Comparison of ENCODE assay signal across 31 cellular contexts in genomic region chr3:194384569-194385001, GRCh38. TPM values are rescaled to one million over a fixed set of nuclear protein-coding genes. Genes with fewer than 3 reads are reported as not detected.
"Had no signal": no experiment of that assay in that cellular context is flagged by ENCODE, and none has a peak within 500 bp of the region (broad histone marks: within the 10 kb centered on the region; RNA-seq: fewer than 3 reads in every experiment).

No MANE protein-coding gene starts in this region.

- H3K36me3 ChIP-seq: heart right ventricle, neutrophil, pancreas, upper lobe of left lung had no signal

- H3K4me3 Mint-ChIP-seq: activated CD8-positive, alpha-beta T cell treated with anti-CD3 and anti-CD28 coated beads, Interleukin-2, amount 10 ng/mL, durations not matched to agents 7 days and 5 days; activated naive CD4-positive, alpha-beta T cell treated with anti-CD3 and anti-CD28 coated beads for 36 hours; activated naive CD8-positive, alpha-beta T cell treated with anti-CD3 and anti-CD28 coated beads, Interleukin-2, amount 10 ng/mL, durations not matched to agents 7 days and 5 days; activated T-cell treated with anti-CD3 and anti-CD28 coated beads, Interleukin-2, amount 50 U/mL, for 4 hours; natural killer cell treated with Interleukin-12 subunit alpha and Interleukin-12 subunit beta and Interleukin-15 and Interleukin-18, amount 100 ng/mL, for 72 hours; stimulated activated naive B cell treated with anti-CD40 and anti-IgM and Interleukin-4, amounts not matched to agents 10 μg/mL and 1 μg/mL and 100 μg/mL, for 72 hours had no signal

- H3K9me3 Mint-ChIP-seq: activated T-cell treated with anti-CD3 and anti-CD28 coated beads, Interleukin-2, amount 50 U/mL, for 4 hours; natural killer cell treated with Interleukin-12 subunit alpha and Interleukin-12 subunit beta and Interleukin-15 and Interleukin-18, amount 100 ng/mL, for 72 hours; stimulated activated naive B cell treated with anti-CD40 and anti-IgM and Interleukin-4, amounts not matched to agents 10 μg/mL and 1 μg/mL and 100 μg/mL, for 72 hours had no signal

- H3K4me3 ChIP-seq: heart right ventricle, pancreas, upper lobe of left lung had no signal

- H3K36me3 Mint-ChIP-seq: activated naive CD8-positive, alpha-beta T cell treated with anti-CD3 and anti-CD28 coated beads, Interleukin-2, amount 10 ng/mL, durations not matched to agents 7 days and 5 days; natural killer cell treated with Interleukin-12 subunit alpha and Interleukin-12 subunit beta and Interleukin-15 and Interleukin-18, amount 100 ng/mL, for 72 hours; stimulated activated naive B cell treated with anti-CD40 and anti-IgM and Interleukin-4, amounts not matched to agents 10 μg/mL and 1 μg/mL and 100 μg/mL, for 72 hours had no signal

- ATAC-seq: activated CD8-positive, alpha-beta T cell treated with anti-CD3 and anti-CD28 coated beads, Interleukin-2, amount 10 ng/mL, durations not matched to agents 7 days and 5 days; activated T-cell treated with anti-CD3 and anti-CD28 coated beads, Interleukin-2, amount 50 U/mL, for 4 hours; heart right ventricle; left colon; pancreas; sciatic nerve; stimulated activated naive B cell treated with anti-CD40 and anti-IgM and Interleukin-4, amounts not matched to agents 10 μg/mL and 1 μg/mL and 100 μg/mL, for 72 hours had no signal

- H3K27ac Mint-ChIP-seq: activated CD8-positive, alpha-beta T cell treated with anti-CD3 and anti-CD28 coated beads, Interleukin-2, amount 10 ng/mL, durations not matched to agents 7 days and 5 days; activated naive CD4-positive, alpha-beta T cell treated with anti-CD3 and anti-CD28 coated beads for 36 hours; activated naive CD8-positive, alpha-beta T cell treated with anti-CD3 and anti-CD28 coated beads, Interleukin-2, amount 10 ng/mL, durations not matched to agents 7 days and 5 days; stimulated activated naive B cell treated with anti-CD40 and anti-IgM and Interleukin-4, amounts not matched to agents 10 μg/mL and 1 μg/mL and 100 μg/mL, for 72 hours had no signal

- H3K4me1 ChIP-seq: heart right ventricle, pancreas had no signal

- H3K9me3 ChIP-seq: heart right ventricle, neutrophil, pancreas, upper lobe of left lung had no signal

- H3K27ac ChIP-seq: heart right ventricle, neutrophil, pancreas, upper lobe of left lung had no signal

- H3K27me3 ChIP-seq: pancreas, upper lobe of left lung had no signal

- H3K4me1 Mint-ChIP-seq: stimulated activated naive B cell treated with anti-CD40 and anti-IgM and Interleukin-4, amounts not matched to agents 10 μg/mL and 1 μg/mL and 100 μg/mL, for 72 hours had no signal

- DNase-seq: activated CD4-positive, alpha-beta T cell treated with anti-CD3 and anti-CD28 coated beads for 1 hour; activated CD4-positive, alpha-beta T cell treated with anti-CD3 and anti-CD28 coated beads, Interleukin-2, amount 50 U/mL, for 1 hour; activated CD8-positive, alpha-beta memory T cell treated with anti-CD3 and anti-CD28 coated beads, Interleukin-2, amount 50 U/mL, for 4 hours; activated CD8-positive, alpha-beta T cell treated with anti-CD3 and anti-CD28 coated beads, Interleukin-2, amount 10 ng/mL, durations not matched to agents 7 days and 5 days; activated naive CD4-positive, alpha-beta T cell treated with anti-CD3 and anti-CD28 coated beads for 36 hours; activated naive CD8-positive, alpha-beta T cell treated with anti-CD3 and anti-CD28 coated beads, Interleukin-2, amount 10 ng/mL, durations not matched to agents 7 days and 5 days; activated T-cell treated with anti-CD3 and anti-CD28 coated beads, Interleukin-2, amount 50 U/mL, for 4 hours; amniotic stem cell; effector CD4-positive, alpha-beta T cell; foreskin fibroblast; heart right ventricle; midbrain; pancreas; small intestine; stimulated activated CD4-positive, alpha-beta T cell treated with anti-CD3 and anti-CD28 coated beads, Interleukin-2, amount 100 ng/mL, for 48 hours; stimulated activated CD8-positive, alpha-beta memory T cell treated with anti-CD3 and anti-CD28 coated beads, Interleukin-4, amount 100 ng/mL, for 48 hours; stimulated activated naive B cell treated with anti-CD40 and anti-IgM and Interleukin-4, amounts not matched to agents 10 μg/mL and 1 μg/mL and 100 μg/mL, for 72 hours; T-helper 1 cell had no signal

RNA-seq across cellular contexts. Expression of gene GP5, which starts 14.5 kb away (rescaled TPM):
- total RNA-seq: epithelial cell of proximal tubule, left colon had no signal

RNA-seq across cellular contexts. Expression of gene LRRC15, which starts 15.0 kb away (rescaled TPM):
- total RNA-seq: activated CD8-positive, alpha-beta T cell treated with anti-CD3 and anti-CD28 coated beads, Interleukin-2, amount 10 ng/mL, durations not matched to agents 7 days and 5 days; activated naive CD4-positive, alpha-beta T cell treated with anti-CD3 and anti-CD28 coated beads for 36 hours; activated naive CD8-positive, alpha-beta T cell treated with anti-CD3 and anti-CD28 coated beads, Interleukin-2, amount 10 ng/mL, durations not matched to agents 7 days and 5 days; activated T-cell treated with anti-CD3 and anti-CD28 coated beads, Interleukin-2, amount 50 U/mL, for 4 hours; bronchial epithelial cell; cerebellum; epithelial cell of proximal tubule; natural killer cell treated with Interleukin-12 subunit alpha and Interleukin-12 subunit beta and Interleukin-15 and Interleukin-18, amount 100 ng/mL, for 72 hours; pulmonary artery endothelial cell; temporal lobe had no signal
- polyA plus RNA-seq: keratinocyte had no signal

RNA-seq across cellular contexts. Expression of gene CPN2, which starts 33.5 kb away (rescaled TPM):
- total RNA-seq: activated CD8-positive, alpha-beta T cell treated with anti-CD3 and anti-CD28 coated beads, Interleukin-2, amount 10 ng/mL, durations not matched to agents 7 days and 5 days; activated naive CD4-positive, alpha-beta T cell treated with anti-CD3 and anti-CD28 coated beads for 36 hours; activated naive CD8-positive, alpha-beta T cell treated with anti-CD3 and anti-CD28 coated beads, Interleukin-2, amount 10 ng/mL, durations not matched to agents 7 days and 5 days; bronchial epithelial cell; cerebellum; epithelial cell of proximal tubule; fibroblast of lung; left colon; lung microvascular endothelial cell; natural killer cell treated with Interleukin-12 subunit alpha and Interleukin-12 subunit beta and Interleukin-15 and Interleukin-18, amount 100 ng/mL, for 72 hours; pulmonary artery endothelial cell; sciatic nerve; temporal lobe had no signal
- polyA plus RNA-seq: fibroblast of lung, keratinocyte, pancreas, small intestine had no signal
